In genomic region chr12:131011165-131012079, GRCh38 we compare ENCODE assay signal across 24 cellular contexts. TPM values are rescaled to one million over a fixed set of nuclear protein-coding genes. Genes with fewer than 3 reads are reported as not detected.
A peak's percentile ranks its signal among the peaks of the same experiment; 100 is the strongest.
DNase-seq lines count a peak whose midpoint lies in the region; TF ChIP-seq lines count a peak whose summit lies in the region.
"Had no signal": no experiment of that assay in that cellular context is flagged by ENCODE, and none has a peak within 500 bp of the region (broad histone marks: within the 10 kb centered on the region; RNA-seq: fewer than 3 reads in every experiment).

No MANE protein-coding gene starts in this region.

- WGBS in lower leg skin, 2 donors, result 67 to 69% methylated on average over 40 of the region's 40 CpGs
- WGBS in suprapubic skin, result 82% methylated on average over 40 of the region's 40 CpGs

- H3K27me3 ChIP-seq in suprapubic skin, result peaks cover 8% of the 10 kb centered on the region
- H3K27me3 ChIP-seq: cardiac muscle cell, thyroid gland had no signal

- peaks cover 15% of the 10 kb centered on the region for H3K4me1 ChIP-seq in suprapubic skin
- H3K4me1 ChIP-seq: Caco-2, thyroid gland had no signal

- in situ Hi-C loops in GM13976 (cut with MboI; ENCODE audit: low sequenced_read_pairs, unreplicated experiment), result no loop called here

- TF ChIP-seq POLR2A in lower leg skin (IDR thresholded peaks at IDR 0.05) (no peak), suprapubic skin (IDR thresholded peaks at IDR 0.05) (no peak)

- DNase-seq in EL, result peak; percentile 1
- peak; percentile 15 for DNase-seq in fibroblast of the aortic adventitia (ENCODE audit: low read depth)
- peak; percentile 43 to 92 for DNase-seq in lower leg skin (ENCODE audit: low spot score in 2 of 2)
- DNase-seq in suprapubic skin (ENCODE audit: low spot score in 2 of 2), result peak; percentile 85 to 90
- DNase-seq in Ammon's horn (ENCODE audit: low spot score), result no peak
- no peak for DNase-seq in cortex of kidney (lab: John Stamatoyannopoulos, UW)
- DNase-seq in GM13976 (ENCODE audit: low spot score), result no peak
- no peak for DNase-seq in amniotic stem cell (lab: John Stamatoyannopoulos, UW)
- DNase-seq: activated B cell treated with CpG ODN at 0.5 μM for 24 hours; activated CD4-positive, alpha-beta T cell treated with anti-CD3 and anti-CD28 coated beads, Interleukin-2, amount 50 U/mL, for 48 hours; activated gamma-delta T cell; AML-193; Caco-2; DND-41; kidney glomerular epithelial cell; midbrain; NCI-H1417; NCI-H510A; retina; thyroid gland had no signal

- no peaks in the 10 kb centered on the region for H3K9me3 ChIP-seq in suprapubic skin
- H3K9me3 ChIP-seq: Caco-2, thyroid gland had no signal

- TF ChIP-seq EP300 in suprapubic skin (IDR thresholded peaks at IDR 0.05), result no peak

- TF ChIP-seq CTCF in fibroblast of the aortic adventitia (IDR thresholded peaks at IDR 0.05; ENCODE audit: insufficient read depth, low read length) (no peak), lower leg skin (IDR thresholded peaks at IDR 0.05) (no peak), suprapubic skin (IDR thresholded peaks at IDR 0.05) (no peak), GM13976 (IDR thresholded peaks at IDR 0.05; ENCODE audit: borderline replicate concordance, control extremely low read depth, extremely low read depth, insufficient read depth, missing control alignments) (no peak)

- H3K4me3 ChIP-seq in fibroblast of the aortic adventitia (ENCODE audit: low read depth, low read length), result no peak overlapping the region
- no peak overlapping the region for H3K4me3 ChIP-seq in lower leg skin (ENCODE audit: low read depth, poor library complexity, severe bottlenecking)
- H3K4me3 ChIP-seq in suprapubic skin, result no peak overlapping the region
- H3K4me3 ChIP-seq: cardiac muscle cell, thyroid gland had no signal

- intact Hi-C loops in lower leg skin (cut with DNase I; ENCODE audit: low total_unique reads), result no loop called here

- peak overlapping the region; percentile 62 for H3K27ac ChIP-seq in suprapubic skin
- H3K27ac ChIP-seq: cardiac muscle cell, epithelial cell of prostate, thyroid gland had no signal

- no peaks in the 10 kb centered on the region for H3K36me3 ChIP-seq in suprapubic skin
- H3K36me3 ChIP-seq: thyroid gland had no signal

RNA-seq across cellular contexts. Expression of gene ADGRD1, which starts 57.7 kb away (rescaled TPM):
- total RNA-seq in fibroblast of the aortic adventitia (ENCODE audit: low replicate concordance) (1.2 and 22.3 TPM in 2 replicates), lower leg skin (10 to 100 TPM in 1 of 4 donors, 1 to 10 TPM in 3; 8.3 to 11.6 (median 8.9) TPM), suprapubic skin (10 to 100 TPM in 2 of 4 donors, 1 to 10 TPM in 2; 4.2 to 12.4 (median 10.4) TPM)
- total RNA-seq: M059J, RPMI7951 had no signal

Comparison
In these comparisons a context has a peak if more than half of its experiments do, and no peak if none do; other contexts are left out.
1. DNase-seq: peak in EL (single experiment), fibroblast of the aortic adventitia (single experiment), lower leg skin (2 of 2) and suprapubic skin (2 of 2); none in Ammon's horn (single experiment), cortex of kidney (single experiment), GM13976 (single experiment) and amniotic stem cell (single experiment).